8 cellular contexts compared by ENCODE assay signal in the genomic region with DNA sequence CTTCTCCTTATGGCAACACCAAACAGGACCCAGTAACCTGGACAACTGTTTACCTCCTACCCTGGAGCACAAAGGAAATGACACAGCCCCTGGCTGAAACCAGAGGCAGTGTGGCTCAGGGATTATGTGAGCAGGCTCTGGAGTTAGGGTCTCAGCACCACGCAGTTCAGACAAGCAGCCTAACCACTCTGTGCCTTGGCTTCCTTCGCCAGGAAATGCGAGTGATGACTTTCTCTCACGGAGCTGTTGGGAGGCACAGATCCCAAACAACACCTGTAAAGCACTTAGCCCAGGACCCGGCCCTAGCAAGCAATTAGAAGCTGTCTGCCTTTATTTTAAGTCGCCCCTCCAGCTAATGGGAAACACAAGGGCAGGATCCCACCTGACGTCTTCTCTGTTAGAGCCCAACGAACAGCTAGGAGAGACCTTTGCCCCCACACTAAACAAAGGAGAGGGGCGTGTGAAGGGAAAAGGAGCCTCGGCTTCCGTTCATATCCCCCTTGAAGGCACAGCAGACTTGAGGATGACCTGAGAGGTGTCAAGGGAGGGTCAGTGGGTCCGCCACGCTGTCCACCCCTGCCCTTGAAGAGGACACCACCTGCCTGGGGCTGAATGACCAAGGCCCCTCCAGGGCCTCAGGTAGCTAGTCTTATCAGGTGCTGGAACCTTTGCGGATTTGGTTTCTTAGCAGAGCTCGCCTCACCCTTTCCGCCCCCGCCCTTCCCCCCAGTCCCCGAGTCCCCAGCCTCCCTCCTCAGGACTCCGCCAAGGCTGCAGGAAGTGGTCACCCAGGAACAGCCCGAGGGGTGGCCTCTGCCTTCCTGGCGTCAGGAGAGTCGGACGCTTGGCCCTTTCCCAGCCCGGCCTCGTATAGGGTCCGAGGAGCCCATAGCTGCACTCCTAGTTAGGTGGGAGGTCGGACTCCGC.
A peak's percentile ranks its signal among the peaks of the same experiment; 100 is the strongest.
DNase-seq lines count a peak whose midpoint lies in the region; ATAC-seq lines count a peak whose summit lies in the region.

No MANE protein-coding gene starts in this region.

- peaks cover 22% of the 10 kb centered on the region for H3K36me3 Mint-ChIP-seq in central memory CD8-positive, alpha-beta T cell (ENCODE audit: insufficient read depth)

- peak; percentile 16 for ATAC-seq in HG02840 (IDR thresholded peaks at IDR 0.05; ENCODE audit: low FRiP score, unreplicated experiment)
- peak; percentile 41 for ATAC-seq in central memory CD8-positive, alpha-beta T cell (replicated peaks; ENCODE audit: extremely low read depth, poor library complexity, severe bottlenecking)

- peak overlapping the region; percentile 91 for H3K27ac Mint-ChIP-seq in central memory CD8-positive, alpha-beta T cell (ENCODE audit: low read depth)

- H3K4me3 Mint-ChIP-seq in central memory CD8-positive, alpha-beta T cell = peak overlapping the region; percentile 93

- H3K4me1 Mint-ChIP-seq in central memory CD8-positive, alpha-beta T cell = peaks cover 52% of the 10 kb centered on the region

- no peaks in the 10 kb centered on the region for H3K9me3 Mint-ChIP-seq in central memory CD8-positive, alpha-beta T cell

- no peaks in the 10 kb centered on the region for H3K27me3 Mint-ChIP-seq in central memory CD8-positive, alpha-beta T cell

- DNase-seq in DMS53 treated with DMSO at 0.1 percent for 48 hours (lab: John Stamatoyannopoulos, UW; ENCODE audit: unreplicated experiment) = peak; percentile 44
- peak in 3 of 5 donors; percentile 35 to 65 (median 40) for DNase-seq in T-helper 1 cell
- DNase-seq in central memory CD8-positive, alpha-beta T cell (ENCODE audit: low spot score in 2 of 2) = no peak
- DNase-seq in left kidney (ENCODE audit: low read depth, low spot score) = peak; percentile 78
- peak; percentile 35 for DNase-seq in stimulated activated CD4-positive, alpha-beta T cell treated with anti-CD3 and anti-CD28 coated beads, Interleukin-4, amount 100 ng/mL, for 1 hour
- DNase-seq in retina = no peak
- no peak for DNase-seq in SHP77 treated with DMSO at 0.1 percent for 48 hours (lab: John Stamatoyannopoulos, UW)

Comparison
In these comparisons a context has a peak if more than half of its experiments do, and no peak if none do; other contexts are left out.
1. DNase-seq: peak in DMS53 treated with DMSO at 0.1 percent for 48 hours (single experiment), T-helper 1 cell (3 of 5), left kidney (single experiment) and stimulated activated CD4-positive, alpha-beta T cell treated with anti-CD3 and anti-CD28 coated beads, Interleukin-4, amount 100 ng/mL, for 1 hour (single experiment); none in central memory CD8-positive, alpha-beta T cell (0 of 2), retina (single experiment) and SHP77 treated with DMSO at 0.1 percent for 48 hours (single experiment).